Comparison of ENCODE assay signal across 1 cellular context in genomic region chr12:130481392-130481879, GRCh38.
A peak's percentile ranks its signal among the peaks of the same experiment; 100 is the strongest.
TF ChIP-seq lines count a peak whose summit lies in the region.

No MANE protein-coding gene starts in this region.

TF ChIP-seq in GM12878, 131 proteins besides CTCF, POLR2A, EP300 and RAD21 (continued from another document):
- peak; percentile 88 for TF ChIP-seq CUX1 (IDR thresholded peaks at IDR 0.05; ENCODE audit: insufficient replicate concordance, low read depth, low read length)
- peak; percentile 60 for TF ChIP-seq RELA (IDR thresholded peaks at IDR 0.05; ENCODE audit: borderline replicate concordance, partially characterized antibody)
- no peak for TF ChIP-seq FOXM1 (IDR thresholded peaks at IDR 0.05; ENCODE audit: low read depth, low read length)
- TF ChIP-seq BMI1 (IDR thresholded peaks at IDR 0.05; ENCODE audit: borderline replicate concordance) = peak; percentile 89
- TF ChIP-seq BHLHE40 (IDR thresholded peaks at IDR 0.05; ENCODE audit: borderline replicate concordance in 1 of 2, low read depth in 2 of 2, low read length in 1 of 2) = peak; percentile 87 to 90
- no peak for TF ChIP-seq CREB1 (IDR thresholded peaks at IDR 0.05; ENCODE audit: low read depth)
- peak; percentile 55; the same call in 1 of the 2 replicates for TF ChIP-seq TCF12 (IDR thresholded peaks at IDR 0.05; ENCODE audit: low read depth, low read length)
- TF ChIP-seq PBX3 (IDR thresholded peaks at IDR 0.05; ENCODE audit: insufficient replicate concordance, low read depth, low read length) = no peak
- TF ChIP-seq RB1 (IDR thresholded peaks at IDR 0.05; ENCODE audit: borderline replicate concordance) = peak; percentile 52; the same call in 1 of the 2 replicates
- no peak for TF ChIP-seq SIX5 (IDR thresholded peaks at IDR 0.05; ENCODE audit: low read depth, low read length, severe bottlenecking)
- TF ChIP-seq IKZF2 (IDR thresholded peaks at IDR 0.05) = peak in 1 of 2 experiments; percentile 25; a peak in 1 of 4 replicates
- peak; percentile 95 for TF ChIP-seq GATAD2B (conservative IDR thresholded peaks at IDR 0.05; ENCODE audit: low read depth)
- no peak for TF ChIP-seq BRCA1 (IDR thresholded peaks at IDR 0.05; ENCODE audit: low read depth, low read length)
- peak; percentile 24; the same call in 1 of the 2 replicates for TF ChIP-seq MXI1 (IDR thresholded peaks at IDR 0.05; ENCODE audit: low read depth, low read length)
- TF ChIP-seq MEF2B (IDR thresholded peaks at IDR 0.05; ENCODE audit: partially characterized antibody, poor library complexity, severe bottlenecking) = peak; percentile 97
- peak; percentile 68; the same call in 1 of the 2 replicates for TF ChIP-seq PAX5 (IDR thresholded peaks at IDR 0.05; ENCODE audit: borderline replicate concordance, low read depth, low read length)
- 0 out of 2 replicates have a peak, but pooled peaks have one; percentile 15 for TF ChIP-seq YY1 (IDR thresholded peaks at IDR 0.05; ENCODE audit: low read depth, low read length)
- no peak for TF ChIP-seq ZNF687 (IDR thresholded peaks at IDR 0.05)
- no peak for TF ChIP-seq CEBPB (IDR thresholded peaks at IDR 0.05; ENCODE audit: borderline replicate concordance in 1 of 2, low read depth in 2 of 2, low read length in 2 of 2)
